1 cellular context compared by ENCODE assay signal in genomic region chr2:231482806-231483391, GRCh38.
TF ChIP-seq lines count a peak whose summit lies in the region.

No MANE protein-coding gene starts in this region.

TF ChIP-seq in HepG2, 621 proteins besides CTCF, POLR2A, EP300 and RAD21 (continued from another document and continues in another):
- peak; percentile 62; the same call in 1 of the 2 replicates for TF ChIP-seq ZNF800 (CRISPR knock-in tag; IDR thresholded peaks at IDR 0.05)
- TF ChIP-seq REXO4 (CRISPR knock-in tag; IDR thresholded peaks at IDR 0.05; ENCODE audit: borderline replicate concordance), result 0 out of 2 replicates have a peak, but pooled peaks have one; percentile 9
- TF ChIP-seq UBTF (CRISPR knock-in tag; IDR thresholded peaks at IDR 0.05), result peak; percentile 85
- TF ChIP-seq ZKSCAN1 (IDR thresholded peaks at IDR 0.05; ENCODE audit: low read length), result no peak
- TF ChIP-seq ZMYM2 (CRISPR knock-in tag; IDR thresholded peaks at IDR 0.05), result no peak
- TF ChIP-seq ZSCAN30 (CRISPR knock-in tag; IDR thresholded peaks at IDR 0.05), result no peak
- TF ChIP-seq TBL1XR1 (IDR thresholded peaks at IDR 0.05; ENCODE audit: borderline replicate concordance, low read length, partially characterized antibody), result no peak
- TF ChIP-seq ZIK1 (CRISPR knock-in tag; IDR thresholded peaks at IDR 0.05; ENCODE audit: borderline replicate concordance, low read depth), result peak; percentile 86; the same call in 1 of the 2 replicates
- TF ChIP-seq ZNF136 (CRISPR knock-in tag; IDR thresholded peaks at IDR 0.05; ENCODE audit: low read depth), result no peak
- TF ChIP-seq ZBTB7A (CRISPR knock-in tag; IDR thresholded peaks at IDR 0.05), result no peak; the same call in 1 of the 2 replicates
- TF ChIP-seq SKIL (CRISPR knock-in tag; IDR thresholded peaks at IDR 0.05; ENCODE audit: borderline replicate concordance), result no peak
- TF ChIP-seq ZNF350 (CRISPR knock-in tag; IDR thresholded peaks at IDR 0.05; ENCODE audit: borderline replicate concordance, low read depth), result peak; percentile 35; the same call in 1 of the 2 replicates
- no peak for TF ChIP-seq MIER2 (CRISPR knock-in tag; IDR thresholded peaks at IDR 0.05)
- no peak for TF ChIP-seq ETS1 (CRISPR knock-in tag; IDR thresholded peaks at IDR 0.05)
- TF ChIP-seq MED1 (CRISPR knock-in tag; IDR thresholded peaks at IDR 0.05), result 0 out of 2 replicates have a peak, but pooled peaks have one; percentile 26
- TF ChIP-seq FOXO1 (CRISPR knock-in tag; IDR thresholded peaks at IDR 0.05), result peak; percentile 37; the same call in 1 of the 2 replicates
- TF ChIP-seq ZNF770 (CRISPR knock-in tag; IDR thresholded peaks at IDR 0.05), result peak; percentile 86
- no peak for TF ChIP-seq CAMTA2 (CRISPR knock-in tag; IDR thresholded peaks at IDR 0.05; ENCODE audit: borderline replicate concordance)
- TF ChIP-seq SPEN (CRISPR knock-in tag; IDR thresholded peaks at IDR 0.05; ENCODE audit: low read depth), result peak; percentile 38; the same call in 1 of the 2 replicates
- no peak for TF ChIP-seq TFAP4 (IDR thresholded peaks at IDR 0.05; ENCODE audit: borderline replicate concordance, low read depth)
- no peak for TF ChIP-seq CHD2 (IDR thresholded peaks at IDR 0.05; ENCODE audit: low read depth, low read length)
- TF ChIP-seq PHF5A (CRISPR knock-in tag; IDR thresholded peaks at IDR 0.05; ENCODE audit: low read depth, unreplicated experiment), result peak; percentile 81
- peak; percentile 16; the same call in 1 of the 2 replicates for TF ChIP-seq ZNF83 (CRISPR knock-in tag; IDR thresholded peaks at IDR 0.05; ENCODE audit: borderline replicate concordance)
- no peak for TF ChIP-seq ZNF101 (CRISPR knock-in tag; IDR thresholded peaks at IDR 0.05; ENCODE audit: borderline replicate concordance, low read depth)
- TF ChIP-seq MLX (CRISPR knock-in tag; IDR thresholded peaks at IDR 0.05), result no peak
- no peak for TF ChIP-seq CEBPB (IDR thresholded peaks at IDR 0.05; ENCODE audit: borderline replicate concordance, low read depth, low read length)
- no peak for TF ChIP-seq ZNF572 (CRISPR knock-in tag; IDR thresholded peaks at IDR 0.05)
- TF ChIP-seq KDM4B (CRISPR knock-in tag; IDR thresholded peaks at IDR 0.05), result 0 out of 2 replicates have a peak, but pooled peaks have one; percentile 53
- no peak for TF ChIP-seq ATF1 (CRISPR knock-in tag; IDR thresholded peaks at IDR 0.05)
- no peak for TF ChIP-seq TEF (CRISPR knock-in tag; IDR thresholded peaks at IDR 0.05)
- no peak; the same call in 1 of the 2 replicates for TF ChIP-seq ZNF460 (CRISPR knock-in tag; IDR thresholded peaks at IDR 0.05; ENCODE audit: borderline replicate concordance)
- no peak for TF ChIP-seq CENPT (CRISPR knock-in tag; IDR thresholded peaks at IDR 0.05; ENCODE audit: low read depth)
- no peak for TF ChIP-seq KIAA2018 (CRISPR knock-in tag; IDR thresholded peaks at IDR 0.05; ENCODE audit: borderline replicate concordance)
- TF ChIP-seq ATF3 (CRISPR knock-in tag; IDR thresholded peaks at IDR 0.05), result no peak
- no peak for TF ChIP-seq NR2F2 (IDR thresholded peaks at IDR 0.05; ENCODE audit: borderline replicate concordance, low read depth)
- TF ChIP-seq GABPB1 (CRISPR knock-in tag; IDR thresholded peaks at IDR 0.05), result peak; percentile 66; the same call in 1 of the 2 replicates
